ENCODE assay signal across 1 cellular context in genomic region chr3:28916713-28917499, GRCh38.
TF ChIP-seq lines count a peak whose summit lies in the region.

No MANE protein-coding gene starts in this region.

TF ChIP-seq in SK-N-SH, 30 proteins besides CTCF, POLR2A, EP300 and RAD21 (continued from another document):
- TF ChIP-seq RCOR1 (IDR thresholded peaks at IDR 0.05; ENCODE audit: low read length) (no peak; the same call in 1 of the 2 replicates), ZBTB33 (IDR thresholded peaks at IDR 0.05; ENCODE audit: borderline replicate concordance, low read depth) (no peak), ELF1 (IDR thresholded peaks at IDR 0.05) (no peak), EZH2phosphoT487 (IDR thresholded peaks at IDR 0.05; ENCODE audit: borderline replicate concordance, low read depth) (no peak), TCF12 (IDR thresholded peaks at IDR 0.05) (0 out of 2 replicates have a peak, but pooled peaks have one; percentile 3), USF2 (IDR thresholded peaks at IDR 0.05; ENCODE audit: borderline replicate concordance, low read depth, low read length) (no peak), USF1 (IDR thresholded peaks at IDR 0.05; ENCODE audit: borderline replicate concordance, low read depth) (no peak), MAX (IDR thresholded peaks at IDR 0.05; ENCODE audit: low read depth) (no peak)
